26 cellular contexts compared by ENCODE assay signal in the genomic region with DNA sequence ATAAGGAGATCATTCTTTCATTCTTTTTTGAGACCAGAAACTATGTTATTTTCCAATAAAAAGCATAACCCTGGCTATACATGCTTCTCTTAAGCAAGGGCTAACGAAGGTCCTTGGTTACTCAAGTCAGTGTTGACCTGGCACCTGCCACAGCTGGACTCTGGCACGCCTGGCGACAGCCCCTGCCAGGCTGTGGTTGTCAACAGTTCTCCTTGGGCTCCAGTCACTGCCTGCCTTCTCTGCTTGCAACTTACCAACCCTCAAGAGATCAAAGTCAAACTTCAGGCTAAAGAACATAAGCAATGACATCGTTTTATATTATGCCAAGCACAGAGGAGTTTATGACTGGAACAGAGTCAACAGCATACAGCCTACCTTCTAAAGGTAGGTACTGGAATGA.
DNase-seq lines count a peak whose midpoint lies in the region; ATAC-seq, FAIRE-seq and TF ChIP-seq lines count a peak whose summit lies in the region.
"Had no signal": no experiment of that assay in that cellular context is flagged by ENCODE, and none has a peak within 500 bp of the region (broad histone marks: within the 10 kb centered on the region; RNA-seq: fewer than 3 reads in every experiment).

No MANE protein-coding gene starts in this region.

- H3K36me3 ChIP-seq in Peyer's patch (peaks cover 0 to 20% (median 0%) of the 10 kb centered on the region in 3 donors), pancreas (peaks cover 0 to 28% (median 9%) of the 10 kb centered on the region in 3 donors), SK-N-SH (replicated peaks in 1 of 2; ENCODE audit: control insufficient read depth in 1 of 2, insufficient read depth in 2 of 2, low read length in 1 of 2) (peaks cover 30 to 36% of the 10 kb centered on the region in 2 experiments)

- H3K4me3 Mint-ChIP-seq in natural killer cell treated with Interleukin-12 subunit alpha and Interleukin-12 subunit beta and Interleukin-15 and Interleukin-18, amount 100 ng/mL, for 72 hours, result no peak overlapping the region
- H3K4me3 Mint-ChIP-seq: CD8-positive, alpha-beta T cell had no signal

- TF ChIP-seq RAD21 in SK-N-SH (IDR thresholded peaks at IDR 0.05; ENCODE audit: low read length), result no peak

- no peak for TF ChIP-seq CTCF in Peyer's patch (IDR thresholded peaks at IDR 0.05)
- TF ChIP-seq CTCF in pancreas (IDR thresholded peaks at IDR 0.05), result no peak
- no peak for TF ChIP-seq CTCF in SK-N-SH (IDR thresholded peaks at IDR 0.05)

- no peaks in the 10 kb centered on the region for H3K9me2 ChIP-seq in SK-N-SH

- H3K4me3 ChIP-seq in Peyer's patch (no peak overlapping the region), pancreas (no peak overlapping the region), SK-N-SH (ENCODE audit: low read depth in 2 of 2, low read length in 1 of 2) (no peak overlapping the region)
- H3K4me3 ChIP-seq: BLaER1 treated with 17β-estradiol and CSF1 and Interleukin-3, amounts not matched to agents 10 nM and 100 nM; GM23248; HAP-1 had no signal

- 42 to 50% methylated on average over 4 of the region's 4 CpGs for WGBS in pancreas, 2 donors
- 98% methylated on average over 4 of the region's 4 CpGs for WGBS in SK-N-SH (ENCODE audit: low lambda C conversion rate)

- H3K9me3 Mint-ChIP-seq in natural killer cell treated with Interleukin-12 subunit alpha and Interleukin-12 subunit beta and Interleukin-15 and Interleukin-18, amount 100 ng/mL, for 72 hours, result no peaks in the 10 kb centered on the region
- H3K9me3 Mint-ChIP-seq: CD8-positive, alpha-beta T cell had no signal

- no peak overlapping the region for H2AFZ ChIP-seq in SK-N-SH (ENCODE audit: low read depth)
- H2AFZ ChIP-seq: GM23248 had no signal

- no peak overlapping the region for H3K9ac ChIP-seq in SK-N-SH
- H3K9ac ChIP-seq: GM23248 had no signal

- no peaks in the 10 kb centered on the region for H4K20me1 ChIP-seq in SK-N-SH (ENCODE audit: insufficient read depth)

- H3K9me3 ChIP-seq in Peyer's patch (no peaks in the 10 kb centered on the region), pancreas (no peaks in the 10 kb centered on the region), SK-N-SH (no peaks in the 10 kb centered on the region)
- H3K9me3 ChIP-seq: HAP-1 had no signal

- no peaks in the 10 kb centered on the region for H3K27me3 Mint-ChIP-seq in natural killer cell treated with Interleukin-12 subunit alpha and Interleukin-12 subunit beta and Interleukin-15 and Interleukin-18, amount 100 ng/mL, for 72 hours

- H3K27ac Mint-ChIP-seq in natural killer cell treated with Interleukin-12 subunit alpha and Interleukin-12 subunit beta and Interleukin-15 and Interleukin-18, amount 100 ng/mL, for 72 hours, result no peak overlapping the region

- CTCF ChIA-PET in SK-N-SH (lab: Yijun Ruan, JAX), result no interaction called here

- TF ChIP-seq EP300 in SK-N-SH (IDR thresholded peaks at IDR 0.05; ENCODE audit: borderline replicate concordance in 1 of 2, low read depth in 1 of 2, low read length in 1 of 2), result no peak

- H3K27me3 ChIP-seq in Peyer's patch, result no peaks in the 10 kb centered on the region
- no peaks in the 10 kb centered on the region for H3K27me3 ChIP-seq in pancreas
- H3K27me3 ChIP-seq in SK-N-SH (ENCODE audit: insufficient read depth), result no peaks in the 10 kb centered on the region
- H3K27me3 ChIP-seq: BLaER1 treated with 17β-estradiol and CSF1 and Interleukin-3, amounts not matched to agents 10 nM and 100 nM had no signal

- H3K4me2 ChIP-seq in SK-N-SH, result no peak overlapping the region

- peaks cover 12 to 13% of the 10 kb centered on the region in 2 donors for H3K4me1 Mint-ChIP-seq in natural killer cell treated with Interleukin-12 subunit alpha and Interleukin-12 subunit beta and Interleukin-15 and Interleukin-18, amount 100 ng/mL, for 72 hours (ENCODE audit: low read depth in 2 of 2)

- H3K79me2 ChIP-seq in SK-N-SH (ENCODE audit: insufficient read depth), result no peaks in the 10 kb centered on the region

- H3K36me3 Mint-ChIP-seq in natural killer cell treated with Interleukin-12 subunit alpha and Interleukin-12 subunit beta and Interleukin-15 and Interleukin-18, amount 100 ng/mL, for 72 hours, result no peaks in the 10 kb centered on the region

- ATAC-seq in left colon (peak; percentile 80), pancreas (peak in 3 of 4 donors; percentile 40 to 70 (median 56))
- ATAC-seq in natural killer cell treated with Interleukin-12 subunit alpha and Interleukin-12 subunit beta and Interleukin-15 and Interleukin-18, amount 100 ng/mL, for 72 hours, result no peak
- ATAC-seq: CD8-positive, alpha-beta T cell; Right ventricle myocardium inferior had no signal

- intact Hi-C loops in left colon (cut with DNase I, micrococcal nuclease) (no loop called here), pancreas (cut with DNase I) (no loop called here)

- FAIRE-seq in pancreas (lab: Jason Lieb, UNC), result no peak
- FAIRE-seq: GM12891, HTR-8/SVneo had no signal

- H3K4me1 ChIP-seq in Peyer's patch (peaks cover 0 to 20% (median 0%) of the 10 kb centered on the region in 4 donors), pancreas (no peaks in the 10 kb centered on the region), SK-N-SH (ENCODE audit: control insufficient read depth in 1 of 2, insufficient read depth in 2 of 2, low read depth in 1 of 2, low read length in 1 of 2) (no peaks in the 10 kb centered on the region)
- H3K4me1 ChIP-seq: HAP-1 had no signal

- no peaks in the 10 kb centered on the region for H3F3A ChIP-seq in SK-N-SH (replicated peaks; ENCODE audit: insufficient read depth)

- H3K27ac ChIP-seq in Peyer's patch (peak overlapping the region in 2 of 4 donors; percentile 44 to 71), pancreas (no peak overlapping the region), temporal lobe (ENCODE audit: low read depth, low read length) (peak overlapping the region; percentile 19), SK-N-SH (ENCODE audit: low read depth in 2 of 2, low read length in 1 of 2) (no peak overlapping the region)
- H3K27ac ChIP-seq: GM23248 had no signal

- POLR2A ChIA-PET in SK-N-SH (lab: Yijun Ruan, JAX), result no interaction called here

- peak in 2 of 3 donors; percentile 73 to 77 for DNase-seq in Peyer's patch
- peak; percentile 71 to 79 for DNase-seq in left colon
- peak in 1 of 6 donors; percentile 34 for DNase-seq in pancreas
- DNase-seq in SK-N-SH, result no peak
- DNase-seq in natural killer cell treated with Interleukin-12 subunit alpha and Interleukin-12 subunit beta and Interleukin-15 and Interleukin-18, amount 100 ng/mL, for 72 hours (ENCODE audit: low spot score), result no peak
- no peak for DNase-seq in activated CD4-positive, alpha-beta T cell treated with anti-CD3 and anti-CD28 coated beads for 48 hours
- no peak for DNase-seq in COLO829 (ENCODE audit: low spot score)
- DNase-seq: Calu3; CD8-positive, alpha-beta T cell; DMS153; GM23248; IMR-90; NCI-H1105; NCI-H1694; NCI-H2081; NCI-H2171; NCI-H345; NCI-H524 treated with DMSO at 0.1 percent for 48 hours; NCI-H82; OCI-M1 had no signal

- no peak for TF ChIP-seq POLR2A in Peyer's patch (IDR thresholded peaks at IDR 0.05)

TF ChIP-seq in SK-N-SH, 30 proteins besides CTCF, POLR2A, EP300 and RAD21:
- TF ChIP-seq ELF1 (IDR thresholded peaks at IDR 0.05), result no peak
- TF ChIP-seq, protein P1, sequence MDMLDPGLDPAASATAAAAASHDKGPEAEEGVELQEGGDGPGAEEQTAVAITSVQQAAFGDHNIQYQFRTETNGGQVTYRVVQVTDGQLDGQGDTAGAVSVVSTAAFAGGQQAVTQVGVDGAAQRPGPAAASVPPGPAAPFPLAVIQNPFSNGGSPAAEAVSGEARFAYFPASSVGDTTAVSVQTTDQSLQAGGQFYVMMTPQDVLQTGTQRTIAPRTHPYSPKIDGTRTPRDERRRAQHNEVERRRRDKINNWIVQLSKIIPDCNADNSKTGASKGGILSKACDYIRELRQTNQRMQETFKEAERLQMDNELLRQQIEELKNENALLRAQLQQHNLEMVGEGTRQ (IDR thresholded peaks at IDR 0.05; ENCODE audit: borderline replicate concordance, low read depth, low read length), result no peak
- TF ChIP-seq NFIC (IDR thresholded peaks at IDR 0.05; ENCODE audit: borderline replicate concordance), result no peak
- no peak for TF ChIP-seq RFX5 (IDR thresholded peaks at IDR 0.05; ENCODE audit: low read length)
- no peak for TF ChIP-seq MEF2A (IDR thresholded peaks at IDR 0.05; ENCODE audit: borderline replicate concordance, low read depth)
- no peak for TF ChIP-seq MXI1 (IDR thresholded peaks at IDR 0.05; ENCODE audit: low read depth, low read length)
- no peak for TF ChIP-seq FOSL2 (IDR thresholded peaks at IDR 0.05; ENCODE audit: borderline replicate concordance, low read depth)
- no peak for TF ChIP-seq TEAD4 (IDR thresholded peaks at IDR 0.05; ENCODE audit: borderline replicate concordance, insufficient read depth)
- TF ChIP-seq JUND (IDR thresholded peaks at IDR 0.05), result no peak
- no peak for TF ChIP-seq CHD2 (IDR thresholded peaks at IDR 0.05; ENCODE audit: low read length, partially characterized antibody)
- TF ChIP-seq SMC3 (IDR thresholded peaks at IDR 0.05; ENCODE audit: low read depth, low read length), result no peak
- TF ChIP-seq, protein P2, sequence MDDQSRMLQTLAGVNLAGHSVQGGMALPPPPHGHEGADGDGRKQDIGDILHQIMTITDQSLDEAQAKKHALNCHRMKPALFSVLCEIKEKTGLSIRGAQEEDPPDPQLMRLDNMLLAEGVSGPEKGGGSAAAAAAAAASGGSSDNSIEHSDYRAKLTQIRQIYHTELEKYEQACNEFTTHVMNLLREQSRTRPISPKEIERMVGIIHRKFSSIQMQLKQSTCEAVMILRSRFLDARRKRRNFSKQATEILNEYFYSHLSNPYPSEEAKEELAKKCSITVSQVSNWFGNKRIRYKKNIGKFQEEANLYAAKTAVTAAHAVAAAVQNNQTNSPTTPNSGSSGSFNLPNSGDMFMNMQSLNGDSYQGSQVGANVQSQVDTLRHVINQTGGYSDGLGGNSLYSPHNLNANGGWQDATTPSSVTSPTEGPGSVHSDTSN (IDR thresholded peaks at IDR 0.05), result no peak
- no peak for TF ChIP-seq YY1 (IDR thresholded peaks at IDR 0.05; ENCODE audit: low read depth)
- TF ChIP-seq, protein P3, sequence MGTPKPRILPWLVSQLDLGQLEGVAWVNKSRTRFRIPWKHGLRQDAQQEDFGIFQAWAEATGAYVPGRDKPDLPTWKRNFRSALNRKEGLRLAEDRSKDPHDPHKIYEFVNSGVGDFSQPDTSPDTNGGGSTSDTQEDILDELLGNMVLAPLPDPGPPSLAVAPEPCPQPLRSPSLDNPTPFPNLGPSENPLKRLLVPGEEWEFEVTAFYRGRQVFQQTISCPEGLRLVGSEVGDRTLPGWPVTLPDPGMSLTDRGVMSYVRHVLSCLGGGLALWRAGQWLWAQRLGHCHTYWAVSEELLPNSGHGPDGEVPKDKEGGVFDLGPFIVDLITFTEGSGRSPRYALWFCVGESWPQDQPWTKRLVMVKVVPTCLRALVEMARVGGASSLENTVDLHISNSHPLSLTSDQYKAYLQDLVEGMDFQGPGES (IDR thresholded peaks at IDR 0.05; ENCODE audit: low read depth, low read length), result no peak
- TF ChIP-seq, protein P4, sequence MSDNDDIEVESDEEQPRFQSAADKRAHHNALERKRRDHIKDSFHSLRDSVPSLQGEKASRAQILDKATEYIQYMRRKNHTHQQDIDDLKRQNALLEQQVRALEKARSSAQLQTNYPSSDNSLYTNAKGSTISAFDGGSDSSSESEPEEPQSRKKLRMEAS (IDR thresholded peaks at IDR 0.05; ENCODE audit: low read depth), result no peak

Comparison
In these comparisons a context has a peak if more than half of its experiments do, and no peak if none do; other contexts are left out.
1. DNase-seq: peak in Peyer's patch (2 of 3) and left colon (2 of 2); none in SK-N-SH (single experiment), natural killer cell treated with Interleukin-12 subunit alpha and Interleukin-12 subunit beta and Interleukin-15 and Interleukin-18, amount 100 ng/mL, for 72 hours (single experiment), activated CD4-positive, alpha-beta T cell treated with anti-CD3 and anti-CD28 coated beads for 48 hours (single experiment) and COLO829 (single experiment).
2. ATAC-seq: peak in left colon (single experiment) and pancreas (3 of 4); none in natural killer cell treated with Interleukin-12 subunit alpha and Interleukin-12 subunit beta and Interleukin-15 and Interleukin-18, amount 100 ng/mL, for 72 hours (0 of 2).